In the genomic region with DNA sequence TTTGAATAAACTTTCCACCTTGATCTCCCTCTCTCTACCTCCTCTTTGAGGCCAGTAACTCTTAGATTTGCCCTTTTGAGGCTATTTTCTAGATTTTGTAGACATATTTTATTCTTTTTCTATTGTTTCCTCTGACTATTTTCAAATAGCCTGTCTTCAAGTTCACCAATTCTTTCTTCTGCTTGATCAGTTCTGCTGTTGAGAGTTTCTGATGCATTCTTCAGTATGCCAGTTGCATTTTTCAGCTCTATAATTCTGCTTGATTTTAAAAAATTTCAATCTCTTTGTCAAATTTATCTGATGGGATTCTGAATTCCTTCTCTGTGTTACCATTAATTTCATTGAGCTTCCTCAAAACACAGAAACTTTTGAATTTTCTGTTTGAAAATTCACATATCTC, we compare ENCODE assay signal across 34 cellular contexts.
"Had no signal": no experiment of that assay in that cellular context is flagged by ENCODE, and none has a peak within 500 bp of the region (broad histone marks: within the 10 kb centered on the region; RNA-seq: fewer than 3 reads in every experiment).

No MANE protein-coding gene starts in this region.

- DNase-seq: Karpas-422, Kasumi-1, MG63, MM.1S, MV-4-11, NCI-H1048, NCI-H1092, NCI-H1092 treated with DMSO at 0.1 percent for 48 hours, NCI-H1105, NCI-H1105 treated with DMSO at 0.1 percent for 48 hours, NCI-H1417, NCI-H1417 treated with DMSO at 0.1 percent for 48 hours, NCI-H1436, NCI-H1436 treated with DMSO at 0.1 percent for 48 hours, NCI-H146, NCI-H1694, NCI-H1694 treated with DMSO at 0.1 percent for 48 hours, NCI-H187, NCI-H187 treated with DMSO at 0.1 percent for 48 hours, NCI-H1930, NCI-H2029, NCI-H2029 treated with DMSO at 0.1 percent for 48 hours, NCI-H2081, NCI-H2081 treated with DMSO at 0.1 percent for 48 hours, NCI-H2107, NCI-H2171, NCI-H2171 treated with DMSO at 0.1 percent for 48 hours, NCI-H2227 treated with DMSO at 0.1 percent for 48 hours, NCI-H226, NCI-H345, NCI-H446, NCI-H446 treated with DMSO at 0.1 percent for 48 hours, NCI-H510A, NCI-H510A treated with DMSO at 0.1 percent for 48 hours had no signal

- H3K4me3 ChIP-seq: MG63 had no signal

- H3K27me3 ChIP-seq: MG63 had no signal

- H3K36me3 ChIP-seq: MG63 had no signal

- H3K9me3 ChIP-seq: MG63 had no signal
